14 cellular contexts compared by ENCODE assay signal in the genomic region with DNA sequence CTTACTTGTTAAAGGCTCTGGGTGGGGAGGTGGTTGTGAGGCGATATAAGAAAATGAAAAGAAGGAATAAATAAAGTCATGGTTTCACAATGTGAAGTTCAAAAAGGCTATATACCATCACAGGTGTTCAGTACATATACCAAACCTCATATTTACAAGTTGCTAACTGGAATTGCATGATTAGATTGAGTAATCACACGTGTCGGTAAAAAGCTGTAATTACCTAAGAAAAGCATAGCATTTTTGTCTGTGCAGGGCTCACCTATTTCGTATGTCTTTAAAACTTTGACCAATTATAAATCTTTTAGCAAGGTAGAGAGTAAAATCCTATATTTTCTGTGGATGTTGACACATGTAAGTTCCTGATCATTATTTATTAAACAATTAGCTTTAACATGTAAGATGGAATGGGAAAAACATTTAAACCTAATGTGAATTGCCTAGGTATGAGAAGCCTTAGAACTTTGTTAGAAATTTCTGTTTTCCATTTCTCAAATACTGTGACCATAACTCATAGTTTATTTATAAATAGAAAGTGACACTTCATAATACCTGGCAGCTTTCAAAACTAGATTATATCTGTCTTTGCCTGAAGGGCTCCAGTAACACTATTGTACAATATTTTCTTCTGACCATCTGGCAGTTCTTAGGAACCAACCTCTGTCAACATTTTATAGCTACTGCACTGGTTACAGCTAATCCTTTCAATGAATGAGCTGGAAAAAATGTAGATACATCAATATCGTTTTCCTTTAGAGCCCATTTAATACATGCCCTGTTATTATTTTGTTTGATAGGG.
DNase-seq lines count a peak whose midpoint lies in the region; ATAC-seq, FAIRE-seq and TF ChIP-seq lines count a peak whose summit lies in the region.
"Had no signal": no experiment of that assay in that cellular context is flagged by ENCODE, and none has a peak within 500 bp of the region (broad histone marks: within the 10 kb centered on the region; RNA-seq: fewer than 3 reads in every experiment).

No MANE protein-coding gene starts in this region.

- H2AFZ ChIP-seq in GM12878 (ENCODE audit: control insufficient read depth, low read depth, low read length): no peak overlapping the region; the same call in 1 of the 2 replicates

- no peak overlapping the region for H3K4me2 ChIP-seq in GM12878 (ENCODE audit: control insufficient read depth, insufficient read depth)

- no peak for TF ChIP-seq POLR2A in GM12878 (IDR thresholded peaks at IDR 0.05; ENCODE audit: low read depth, low read length)

- RAD21 ChIA-PET in GM12878 (lab: Charles Lee; ENCODE audit: unreplicated experiment): interaction anchor here (0.6 to 5.6 kb wide), 20 partner anchors 13 to 357 kb away, joined by 3 to 58 read pairs (median 4); no protein-coding TSS in a partner anchor

- 60% methylated on average over 5 of the region's 5 CpGs for WGBS in GM12878 (ENCODE audit: insufficient coverage, insufficient replicate concordance, low lambda C conversion rate, missing lambda C conversion rate)

- TF ChIP-seq RAD21 in GM12878 (IDR thresholded peaks at IDR 0.05; ENCODE audit: insufficient read depth, low read depth, low read length): no peak

- SMC1A ChIA-PET in GM12878 (lab: Charles Lee; ENCODE audit: uncharacterized antibody, unreplicated experiment): interaction anchor here (0.6 to 12.1 kb wide), 25 partner anchors 8 to 1720 kb away, joined by 3 to 138 read pairs (median 3); no protein-coding TSS in a partner anchor

- intact Hi-C loops in GM12878 (cut with micrococcal nuclease; ENCODE audit: unreplicated experiment): no loop called here

- BruUV-seq in GM12878 (replicated peaks; lab: Mats Ljungman, UMichigan): no TSS peak

- H3K9me3 Mint-ChIP-seq in activated CD8-positive, alpha-beta memory T cell treated with anti-CD3 and anti-CD28 coated beads, Interleukin-2, amount 10 ng/mL, durations not matched to agents 7 days and 5 days (ENCODE audit: low read depth): no peaks in the 10 kb centered on the region
- H3K9me3 Mint-ChIP-seq: activated T-helper 1 cell treated with anti-CD3 and anti-CD28 coated beads, Interleukin-12 subunit alpha, Interleukin-12 subunit beta, Interleukin-2, Interleukin-4 antibody, amounts not matched to agents 30 ng/mL and 10 ng/mL and 1 ng/mL, durations not matched to agents 14 hours and 24 hours and 36 hours had no signal

- no peak overlapping the region for H3K4me3 ChIP-seq in GM12878
- H3K4me3 ChIP-seq: testis had no signal

- FAIRE-seq in GM12878 (lab: Jason Lieb, UNC): no peak

- H3K27ac ChIP-seq in GM12878 (ENCODE audit: control insufficient read depth, insufficient read depth): 0 out of 2 replicates have a peak overlapping the region, but pooled peaks have one; percentile 18
- H3K27ac ChIP-seq: RWPE1, testis had no signal

- CTCF ChIA-PET in GM12878 (lab: Yijun Ruan, JAX): interaction anchor here (0.6 to 2.0 kb wide), 12 partner anchors 10 to 181 kb away, joined by 3 to 10 read pairs (median 4); no protein-coding TSS in a partner anchor
- CTCF ChIA-PET in activated CD8-positive, alpha-beta memory T cell treated with anti-CD3 and anti-CD28 coated beads, Interleukin-2, amount 10 ng/mL, durations not matched to agents 7 days and 5 days (lab: Charles Lee): interaction anchor here (1.0 to 1.4 kb wide), 3 partner anchors 19 to 119 kb away, joined by 3 to 4 read pairs (median 4); no protein-coding TSS in a partner anchor

- DNase-seq in DMS 273 treated with DMSO at 0.1 percent for 48 hours (lab: John Stamatoyannopoulos, UW) (peak; percentile 79), NCI-H1694 (lab: John Stamatoyannopoulos, UW) (peak; percentile 60), GM12878 (ENCODE audit: low read depth, low spot score) (no peak), COLO829 (ENCODE audit: low spot score) (no peak), cerebellar nuclear complex (lab: John Stamatoyannopoulos, UW) (no peak)
- no peak for DNase-seq in activated T-cell treated with anti-CD3 and anti-CD28 coated beads, Interleukin-2, amount 50 U/mL, for 1 hour
- DNase-seq in activated CD8-positive, alpha-beta memory T cell treated with anti-CD3 and anti-CD28 coated beads, Interleukin-2, amount 10 ng/mL, durations not matched to agents 7 days and 5 days: no peak
- DNase-seq: hippocampal formation, NCI-H526, testis had no signal

- no peak for TF ChIP-seq EP300 in GM12878 (IDR thresholded peaks at IDR 0.05; ENCODE audit: borderline replicate concordance in 1 of 2, control insufficient read depth in 1 of 2, low read depth in 2 of 2, low read length in 2 of 2)

- H3K9ac ChIP-seq in GM12878 (ENCODE audit: control insufficient read depth, insufficient read depth, low read length): no peak overlapping the region

- no peaks in the 10 kb centered on the region for H3K9me3 ChIP-seq in GM12878 (replicated peaks; ENCODE audit: control insufficient read depth, insufficient read depth, low read length)
- H3K9me3 ChIP-seq: testis had no signal

- no peaks in the 10 kb centered on the region for H3K36me3 ChIP-seq in GM12878 (ENCODE audit: control insufficient read depth in 2 of 2, insufficient read depth in 2 of 2, low read length in 1 of 2)

- H3K27ac Mint-ChIP-seq in activated CD8-positive, alpha-beta memory T cell treated with anti-CD3 and anti-CD28 coated beads, Interleukin-2, amount 10 ng/mL, durations not matched to agents 7 days and 5 days: no peak overlapping the region
- H3K27ac Mint-ChIP-seq: activated T-helper 1 cell treated with anti-CD3 and anti-CD28 coated beads, Interleukin-12 subunit alpha, Interleukin-12 subunit beta, Interleukin-2, Interleukin-4 antibody, amounts not matched to agents 30 ng/mL and 10 ng/mL and 1 ng/mL, durations not matched to agents 14 hours and 24 hours and 36 hours had no signal

- H3K4me1 Mint-ChIP-seq in activated CD8-positive, alpha-beta memory T cell treated with anti-CD3 and anti-CD28 coated beads, Interleukin-2, amount 10 ng/mL, durations not matched to agents 7 days and 5 days: no peaks in the 10 kb centered on the region

- no peaks in the 10 kb centered on the region for H3K79me2 ChIP-seq in GM12878 (ENCODE audit: control insufficient read depth, insufficient read depth, low read length)

- in situ Hi-C loops in GM12878 (cut with MboI): no loop called here

- ATAC-seq in GM19468 (IDR thresholded peaks at IDR 0.05; ENCODE audit: extremely low read depth, unreplicated experiment) (peak; percentile 65), GM12878 (peak; percentile 67)
- ATAC-seq in activated CD8-positive, alpha-beta memory T cell treated with anti-CD3 and anti-CD28 coated beads, Interleukin-2, amount 10 ng/mL, durations not matched to agents 7 days and 5 days: no peak
- ATAC-seq: left lobe of liver had no signal

- peaks cover 3% of the 10 kb centered on the region; the same call in 1 of the 2 replicates for H3K4me1 ChIP-seq in GM12878 (ENCODE audit: control insufficient read depth, insufficient read depth, low read length)
- H3K4me1 ChIP-seq: testis had no signal

- H3K27me3 ChIP-seq in GM12878 (replicated peaks in 1 of 2; ENCODE audit: control insufficient read depth in 2 of 2, insufficient read depth in 2 of 2, low read length in 1 of 2): no peaks in the 10 kb centered on the region
- H3K27me3 ChIP-seq: testis had no signal

- peaks cover 5% of the 10 kb centered on the region for H3K36me3 Mint-ChIP-seq in activated CD8-positive, alpha-beta memory T cell treated with anti-CD3 and anti-CD28 coated beads, Interleukin-2, amount 10 ng/mL, durations not matched to agents 7 days and 5 days

- POLR2A ChIA-PET in GM12878 (lab: Charles Lee): interaction anchor here (0.5 to 4.6 kb wide), 7 partner anchors 13 to 237 kb away, joined by 3 to 29 read pairs (median 4); a partner anchor contains a TSS

- H4K20me1 ChIP-seq in GM12878 (ENCODE audit: control insufficient read depth, insufficient read depth): no peaks in the 10 kb centered on the region

- no peaks in the 10 kb centered on the region for H3K27me3 Mint-ChIP-seq in activated CD8-positive, alpha-beta memory T cell treated with anti-CD3 and anti-CD28 coated beads, Interleukin-2, amount 10 ng/mL, durations not matched to agents 7 days and 5 days

- no peak for TF ChIP-seq CTCF in GM12878 (IDR thresholded peaks at IDR 0.05 in 2 of 3, conservative IDR thresholded peaks at IDR 0.05 in 1 of 3; ENCODE audit: control insufficient read depth in 2 of 3, extremely low read depth in 1 of 3, insufficient read depth in 1 of 3, low read depth in 3 of 3, low read length in 3 of 3)

- no peak overlapping the region for H3K4me3 Mint-ChIP-seq in activated CD8-positive, alpha-beta memory T cell treated with anti-CD3 and anti-CD28 coated beads, Interleukin-2, amount 10 ng/mL, durations not matched to agents 7 days and 5 days
- H3K4me3 Mint-ChIP-seq: activated T-helper 1 cell treated with anti-CD3 and anti-CD28 coated beads, Interleukin-12 subunit alpha, Interleukin-12 subunit beta, Interleukin-2, Interleukin-4 antibody, amounts not matched to agents 30 ng/mL and 10 ng/mL and 1 ng/mL, durations not matched to agents 14 hours and 24 hours and 36 hours had no signal

TF ChIP-seq in GM12878, 131 proteins besides CTCF, POLR2A, EP300 and RAD21:
- TF ChIP-seq MTA2 (IDR thresholded peaks at IDR 0.05; ENCODE audit: low read depth) (peak; percentile 24; the same call in 1 of the 2 replicates), ZNF384 (IDR thresholded peaks at IDR 0.05; ENCODE audit: borderline replicate concordance, low read depth, low read length) (no peak)
TF ChIP-seq in GM12878: peak in this region for 1.

Comparison
In these comparisons a context has a peak if more than half of its experiments do, and no peak if none do; other contexts are left out.
1. DNase-seq: peak in DMS 273 treated with DMSO at 0.1 percent for 48 hours (single experiment) and NCI-H1694 (single experiment); none in GM12878 (single experiment), COLO829 (single experiment), activated T-cell treated with anti-CD3 and anti-CD28 coated beads, Interleukin-2, amount 50 U/mL, for 1 hour (single experiment), activated CD8-positive, alpha-beta memory T cell treated with anti-CD3 and anti-CD28 coated beads, Interleukin-2, amount 10 ng/mL, durations not matched to agents 7 days and 5 days (single experiment) and cerebellar nuclear complex (0 of 2).